In the genomic region with DNA sequence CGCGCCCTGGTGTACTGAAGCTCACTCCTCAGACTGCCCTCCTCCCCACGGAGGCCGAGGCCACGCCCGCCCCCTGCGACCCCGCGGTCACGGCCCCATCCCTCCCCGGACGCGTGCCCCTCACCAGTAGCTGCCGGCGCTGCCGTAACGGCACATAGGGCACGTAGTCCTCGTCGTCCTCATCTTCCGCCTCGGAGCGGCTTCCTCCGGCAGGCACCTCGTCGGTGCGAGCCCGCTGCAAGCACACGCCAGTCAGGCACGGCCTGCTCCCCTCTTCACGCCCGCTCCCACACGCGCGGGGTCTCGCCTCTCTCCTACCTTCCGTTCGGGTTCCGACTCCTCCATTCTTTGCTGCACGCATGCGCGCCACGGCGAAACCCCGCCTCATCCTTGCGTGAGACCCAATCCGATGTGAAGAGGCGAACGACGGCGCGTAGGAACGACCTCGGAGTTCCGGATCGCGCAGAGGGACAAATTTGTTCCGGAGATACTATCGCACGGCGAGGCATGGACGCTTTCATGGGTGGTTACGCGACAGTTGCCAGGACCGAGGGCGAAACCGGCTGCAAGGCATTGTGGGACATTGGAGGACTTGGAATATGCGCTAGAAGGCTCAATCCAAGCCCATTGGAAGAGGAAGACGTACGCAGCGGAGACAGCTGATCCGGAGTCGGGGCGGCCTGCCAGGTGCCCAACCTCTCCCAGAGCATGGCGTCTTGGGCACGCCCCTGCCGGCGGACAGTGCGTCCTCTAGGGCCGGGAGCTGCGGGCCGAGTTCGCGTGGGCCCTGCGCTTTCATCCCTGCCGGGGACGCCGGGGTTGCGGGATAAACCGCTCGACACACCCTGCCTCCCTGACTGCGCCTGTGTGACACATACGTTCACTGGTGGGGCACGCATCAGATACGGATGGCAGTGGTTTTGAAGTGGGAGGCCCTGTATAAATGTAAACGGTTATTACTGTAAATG, we compare ENCODE assay signal across 8 cellular contexts. TPM values are rescaled to one million over a fixed set of nuclear protein-coding genes. Genes with fewer than 3 reads are reported as not detected.
A peak's percentile ranks its signal among the peaks of the same experiment; 100 is the strongest.
DNase-seq lines count a peak whose midpoint lies in the region; ATAC-seq and TF ChIP-seq lines count a peak whose summit lies in the region.

TSS of gene DDX41 (minus strand) at position 361 of the 968 bp plus-strand sequence. CDS start at position 345, 16 bp downstream.

- DNase-seq in DND-41: peak; percentile 96
- peak; percentile 99 for DNase-seq in RKO (ENCODE audit: low spot score)
- DNase-seq in activated T-helper 1 cell treated with Interleukin-2 at 50 U/mL for 16 hours (ENCODE audit: low read depth): peak; percentile 94
- peak; percentile 99 for DNase-seq in esophagus muscularis mucosa (ENCODE audit: extremely low spot score)
- peak; percentile 92 to 94 for DNase-seq in stimulated activated CD8-positive, alpha-beta memory T cell treated with anti-CD3 and anti-CD28 coated beads, Interleukin-7, amount 100 ng/mL, for 4 hours (ENCODE audit: low read depth in 2 of 2)

- H3K9me3 ChIP-seq in DND-41 (ENCODE audit: insufficient read depth, low read length, severe bottlenecking): no peaks in the 10 kb centered on the region
- no peaks in the 10 kb centered on the region for H3K9me3 ChIP-seq in esophagus muscularis mucosa
- no peaks in the 10 kb centered on the region for H3K9me3 ChIP-seq in muscle layer of duodenum (ENCODE audit: control insufficient read depth in 1 of 2, low read length in 2 of 2)

- H3K36me3 ChIP-seq in DND-41 (ENCODE audit: insufficient read depth, low read length) (peaks cover 70% of the 10 kb centered on the region), KMS-11 (ENCODE audit: insufficient read depth) (no peaks in the 10 kb centered on the region), esophagus muscularis mucosa (peaks cover 56 to 66% (median 65%) of the 10 kb centered on the region in 4 donors), muscle layer of duodenum (ENCODE audit: control insufficient read depth in 1 of 2, insufficient read depth in 2 of 2, low read length in 2 of 2) (peaks cover 40 to 67% of the 10 kb centered on the region in 2 donors)

- TF ChIP-seq EP300 in esophagus muscularis mucosa (IDR thresholded peaks at IDR 0.05): no peak

- H3K27me3 ChIP-seq in DND-41 (ENCODE audit: insufficient read depth, low read length, poor library complexity) (no peaks in the 10 kb centered on the region), KMS-11 (ENCODE audit: insufficient read depth, low read depth) (no peaks in the 10 kb centered on the region), esophagus muscularis mucosa (no peaks in the 10 kb centered on the region), muscle layer of duodenum (ENCODE audit: low read depth, low read length) (no peaks in the 10 kb centered on the region)

- H4K20me1 ChIP-seq in DND-41 (ENCODE audit: insufficient read depth, low read length) (peaks cover 24% of the 10 kb centered on the region), KMS-11 (ENCODE audit: insufficient read depth) (no peaks in the 10 kb centered on the region)

- H3K4me1 ChIP-seq in DND-41 (ENCODE audit: insufficient read depth, low read length): peaks cover 47% of the 10 kb centered on the region
- H3K4me1 ChIP-seq in KMS-11 (ENCODE audit: low read depth, poor library complexity, severe bottlenecking): peaks cover 3% of the 10 kb centered on the region
- peaks cover 17 to 49% (median 32%) of the 10 kb centered on the region in 4 donors for H3K4me1 ChIP-seq in esophagus muscularis mucosa
- peaks cover 6 to 32% of the 10 kb centered on the region in 2 donors for H3K4me1 ChIP-seq in muscle layer of duodenum (ENCODE audit: control insufficient read depth in 1 of 2, insufficient read depth in 2 of 2, low read length in 2 of 2)

- H3K4me2 ChIP-seq in DND-41 (ENCODE audit: insufficient read depth, low read length) (peak within 1 kb of the TSS; percentile 88), KMS-11 (peak within 1 kb of the TSS; percentile 66)

- WGBS in esophagus muscularis mucosa: under 1% methylated on average over 50 of the region's 96 CpGs

- peaks cover 36% of the 10 kb centered on the region for H3K79me2 ChIP-seq in DND-41 (ENCODE audit: insufficient read depth, low read length)
- H3K79me2 ChIP-seq in KMS-11 (ENCODE audit: insufficient read depth, low read depth): 0 out of 2 replicates have a peak, but pooled peaks cover 8% of the 10 kb centered on the region

- H3K9ac ChIP-seq in DND-41 (ENCODE audit: low read depth, low read length) (peak within 1 kb of the TSS; percentile 66), KMS-11 (peak within 1 kb of the TSS; percentile 44; the same call in 1 of the 2 replicates)

- TF ChIP-seq POLR2A in esophagus muscularis mucosa (IDR thresholded peaks at IDR 0.05; ENCODE audit: low read depth): no peak

- H2AFZ ChIP-seq in DND-41 (ENCODE audit: low read depth, low read length): peak within 1 kb of the TSS; percentile 94
- peak within 1 kb of the TSS; percentile 73 for H2AFZ ChIP-seq in KMS-11 (ENCODE audit: low read depth)

- H3K4me3 ChIP-seq in DND-41 (ENCODE audit: low read depth in 1 of 2, low read length in 2 of 2): peak within 1 kb of the TSS; percentile 60 to 77
- no peak within 1 kb of the TSS for H3K4me3 ChIP-seq in KMS-11 (IDR thresholded peaks at IDR 0.05; ENCODE audit: insufficient read depth, low read depth, low read length)
- H3K4me3 ChIP-seq in esophagus muscularis mucosa: peak within 1 kb of the TSS; percentile 79 to 98 (median 94)
- H3K4me3 ChIP-seq in muscle layer of duodenum (ENCODE audit: low read depth in 1 of 2, low read length in 2 of 2): peak within 1 kb of the TSS; percentile 86 to 99

- intact Hi-C loops in esophagus muscularis mucosa (cut with DNase I): loop anchor here (5.0 kb wide), 1 partner anchor 35 kb away; the partner anchor contains the start of gene FAM193B

- H3K27ac ChIP-seq in DND-41 (ENCODE audit: low read length) (peak within 1 kb of the TSS; percentile 83), KMS-11 (no peak within 1 kb of the TSS; the same call in 1 of the 2 replicates), esophagus muscularis mucosa (replicated peaks in 1 of 4) (peak within 1 kb of the TSS; percentile 85 to 91 (median 90)), muscle layer of duodenum (ENCODE audit: low read length) (peak within 1 kb of the TSS; percentile 69)

- TF ChIP-seq CTCF in DND-41 (IDR thresholded peaks at IDR 0.05; ENCODE audit: borderline replicate concordance, extremely low read depth, low read length, poor library complexity, severe bottlenecking): peak; percentile 9
- no peak for TF ChIP-seq CTCF in KMS-11 (conservative IDR thresholded peaks at IDR 0.05; ENCODE audit: low read depth, low read length)
- peak; percentile 4 to 10 (median 8) for TF ChIP-seq CTCF in esophagus muscularis mucosa (IDR thresholded peaks at IDR 0.05)

- ATAC-seq in DND-41 (ENCODE audit: insufficient read depth, low read depth): peak; percentile 86
- ATAC-seq in GM21737 (IDR thresholded peaks at IDR 0.05; ENCODE audit: unreplicated experiment): peak; percentile 69

RNA-seq across cellular contexts. Expression of gene DDX41, which starts in this region (rescaled TPM):
- total RNA-seq in esophagus muscularis mucosa: 10 to 100 TPM; 58.1 to 92.1 (median 66.0) TPM
